ENCODE assay signal across 9 cellular contexts in genomic region chr16:84144859-84145639, GRCh38. TPM values are rescaled to one million over a fixed set of nuclear protein-coding genes. Genes with fewer than 3 reads are reported as not detected.
DNase-seq lines count a peak whose midpoint lies in the region; ATAC-seq, FAIRE-seq and TF ChIP-seq lines count a peak whose summit lies in the region.
"Had no signal": no experiment of that assay in that cellular context is flagged by ENCODE, and none has a peak within 500 bp of the region (broad histone marks: within the 10 kb centered on the region; RNA-seq: fewer than 3 reads in every experiment).

DNAAF1 (plus strand) TSS chr16:84145308; CDS start chr16:84145441, 133 bp downstream.
HSDL1 (minus strand) TSS chr16:84145177; CDS start chr16:84131321, 13,856 bp downstream.

- H3K79me2 ChIP-seq in H1 (ENCODE audit: control insufficient read depth in 1 of 2, insufficient read depth in 2 of 2, low read length in 2 of 2), result peaks cover 5 to 35% of the 10 kb centered on the region in 2 experiments; a peak in 3 of 4 replicates

- H3K9me3 Mint-ChIP-seq in CD4-positive, CD25-positive, alpha-beta regulatory T cell, result no peaks in the 10 kb centered on the region

- peak in 2 of 3 experiments; percentile 19 to 34; a peak in 3 of 4 replicates for TF ChIP-seq CTCF in H1 (IDR thresholded peaks at IDR 0.05; ENCODE audit: control extremely low read depth in 1 of 3, insufficient read depth in 1 of 3, low read depth in 1 of 3, low read length in 3 of 3)

- H3K36me3 ChIP-seq in CD4-positive, CD25-positive, alpha-beta regulatory T cell (ENCODE audit: control insufficient read depth, insufficient read depth, low read length), result no peaks in the 10 kb centered on the region
- peaks cover 0 to 3% (median 0%) of the 10 kb centered on the region in 4 experiments; a peak in 1 of 8 replicates for H3K36me3 ChIP-seq in H1 (ENCODE audit: control insufficient read depth in 2 of 4, insufficient read depth in 4 of 4, low read length in 3 of 4)

- no peaks in the 10 kb centered on the region for H3K9me3 ChIP-seq in CD4-positive, CD25-positive, alpha-beta regulatory T cell (ENCODE audit: control insufficient read depth in 2 of 2, low read length in 2 of 2)
- no peaks in the 10 kb centered on the region for H3K9me3 ChIP-seq in H1 (ENCODE audit: insufficient read depth in 2 of 2, low read depth in 1 of 2, low read length in 1 of 2)

- peak within 1 kb of the TSS; percentile 84 to 97 (median 94) for H3K4me3 Mint-ChIP-seq in CD4-positive, CD25-positive, alpha-beta regulatory T cell

- H3K4me3 ChIP-seq in CD4-positive, CD25-positive, alpha-beta regulatory T cell (ENCODE audit: low read depth, low read length), result peak within 1 kb of the TSS; percentile 65
- peak within 1 kb of the TSS; percentile 88 to 97 (median 92) for H3K4me3 ChIP-seq in H1 (ENCODE audit: extremely low read depth in 1 of 4, insufficient read depth in 2 of 4, low read depth in 3 of 4, low read length in 4 of 4)

- peaks cover 17% of the 10 kb centered on the region for H3K4me1 ChIP-seq in CD4-positive, CD25-positive, alpha-beta regulatory T cell (ENCODE audit: control insufficient read depth, insufficient read depth, low read length, poor library complexity, severe bottlenecking)
- peaks cover 0 to 10% (median 2%) of the 10 kb centered on the region in 4 experiments; a peak in 3 of 7 replicates for H3K4me1 ChIP-seq in H1 (replicated peaks in 1 of 4; ENCODE audit: control insufficient read depth in 3 of 4, insufficient read depth in 4 of 4, low read length in 3 of 4)

- no peak within 1 kb of the TSS for H3K4ac ChIP-seq in H1 (replicated peaks; ENCODE audit: insufficient read length, low read depth, low read length)

- no peak within 1 kb of the TSS for H2BK12ac ChIP-seq in H1 (ENCODE audit: low read depth, low read length)

- H2AK5ac ChIP-seq in H1 (ENCODE audit: low read depth, low read length), result no peak within 1 kb of the TSS

- H3K27me3 Mint-ChIP-seq in CD4-positive, CD25-positive, alpha-beta regulatory T cell, result peaks cover 20% of the 10 kb centered on the region

- H3K79me1 ChIP-seq in H1 (ENCODE audit: low read depth, low read length), result peaks cover 3% of the 10 kb centered on the region

- WGBS in H1 (ENCODE audit: extremely low coverage in 1 of 2, insufficient coverage in 1 of 2, insufficient read length in 1 of 2, insufficient replicate concordance in 2 of 2, low coverage in 1 of 2, low lambda C conversion rate in 2 of 2, missing lambda C conversion rate in 1 of 2), 2 experiments, result 3% methylated on average over 30 of the region's 89 CpGs; no CpG with 5 or more reads in 1 of the 2 experiments

- H4K91ac ChIP-seq in H1 (replicated peaks; ENCODE audit: insufficient read length, low read length), result no peak within 1 kb of the TSS

- H3K36me3 Mint-ChIP-seq in CD4-positive, CD25-positive, alpha-beta regulatory T cell, result no peaks in the 10 kb centered on the region

- peak within 1 kb of the TSS; percentile 89 to 98 for H3K4me2 ChIP-seq in H1 (ENCODE audit: insufficient read depth in 1 of 2, low read depth in 2 of 2, low read length in 2 of 2)

- peak within 1 kb of the TSS; percentile 71 for H3K27ac ChIP-seq in CD4-positive, CD25-positive, alpha-beta regulatory T cell (ENCODE audit: insufficient read depth, low read length, poor library complexity, severe bottlenecking)
- H3K27ac ChIP-seq in H1 (ENCODE audit: low read depth, low read length), result no peak within 1 kb of the TSS

- no peak within 1 kb of the TSS for H2BK15ac ChIP-seq in H1 (ENCODE audit: low read length)

- DNase-seq in CD4-positive, CD25-positive, alpha-beta regulatory T cell, result peak; percentile 87 to 94 (median 92)
- peak; percentile 31 for DNase-seq in NCI-H82 treated with DMSO at 0.1 percent for 48 hours (lab: John Stamatoyannopoulos, UW; ENCODE audit: unreplicated experiment)
- DNase-seq in activated CD8-positive, alpha-beta memory T cell treated with anti-CD3 and anti-CD28 coated beads for 24 hours, result peak; percentile 99
- peak; percentile 67 to 99 for DNase-seq in H1 (ENCODE audit: low read depth in 1 of 2, low spot score in 2 of 2)
- DNase-seq in mesenteric fat pad (ENCODE audit: low spot score), result peak; percentile 98
- DNase-seq in stimulated activated CD8-positive, alpha-beta memory T cell treated with anti-CD3 and anti-CD28 coated beads, Interleukin-12 subunit alpha, Interleukin-12 subunit beta, amount 100 ng/mL, for 24 hours (ENCODE audit: extremely low read depth), result peak; percentile 83

- H2BK120ac ChIP-seq in H1 (replicated peaks; ENCODE audit: low read depth, low read length), result no peak within 1 kb of the TSS

- peaks cover 0 to 27% (median 14%) of the 10 kb centered on the region in 4 donors for H3K4me1 Mint-ChIP-seq in CD4-positive, CD25-positive, alpha-beta regulatory T cell

- H3K56ac ChIP-seq in H1 (replicated peaks; ENCODE audit: insufficient read length, low read depth, low read length), result no peak within 1 kb of the TSS

- ATAC-seq in CD4-positive, CD25-positive, alpha-beta regulatory T cell (ENCODE audit: low read depth in 2 of 2), result peak; percentile 84 to 86
- ATAC-seq in GM19328 (IDR thresholded peaks at IDR 0.05; ENCODE audit: unreplicated experiment) (peak; percentile 92), HG03460 (IDR thresholded peaks at IDR 0.05; ENCODE audit: unreplicated experiment) (peak; percentile 75)

- no peak for FAIRE-seq in H1 (lab: Jason Lieb, UNC)

- no peak within 1 kb of the TSS for H4K5ac ChIP-seq in H1 (ENCODE audit: insufficient read length, low read depth, low read length)

- POLR2A ChIA-PET in H1 (lab: Charles Lee; ENCODE audit: partially characterized antibody), result interaction anchor here (0.8 to 1.0 kb wide), 3 partner anchors 10 to 28 kb away, joined by 3 to 4 read pairs (median 3); partner anchors contain the start of gene MBTPS1

- no peak within 1 kb of the TSS for H3K18ac ChIP-seq in H1 (ENCODE audit: extremely low read depth, low read length)

- TF ChIP-seq POLR2A in H1 (IDR thresholded peaks at IDR 0.05; ENCODE audit: control extremely low read depth in 1 of 2, low read depth in 2 of 2, low read length in 2 of 2), result peak in 1 of 2 experiments; percentile 52; a peak in 2 of 3 replicates

- H4K8ac ChIP-seq in H1 (ENCODE audit: extremely low read depth, insufficient read depth, low read length), result peak within 1 kb of the TSS; percentile 87

- peak within 1 kb of the TSS; percentile 52 to 85 (median 79) for H3K27ac Mint-ChIP-seq in CD4-positive, CD25-positive, alpha-beta regulatory T cell

- no peak within 1 kb of the TSS for H3K14ac ChIP-seq in H1 (ENCODE audit: insufficient read length)

- H2BK20ac ChIP-seq in H1 (ENCODE audit: low read length), result no peak within 1 kb of the TSS

- CTCF ChIA-PET in H1 (lab: Charles Lee; ENCODE audit: partially characterized antibody), result interaction anchor here (0.7 to 2.0 kb wide), 5 partner anchors 10 to 42 kb away, joined by 3 to 5 read pairs (median 3); no protein-coding TSS in a partner anchor

- H4K20me1 ChIP-seq in H1 (replicated peaks in 1 of 2; ENCODE audit: control insufficient read depth in 1 of 2, insufficient read depth in 2 of 2, low read length in 2 of 2), result peaks cover 0 to 3% of the 10 kb centered on the region in 2 experiments

- peak within 1 kb of the TSS; percentile 63; the same call in 1 of the 2 replicates for H2AFZ ChIP-seq in H1 (ENCODE audit: low read length)

- peak within 1 kb of the TSS; percentile 40 to 73 (median 60) for H3K9ac ChIP-seq in H1 (replicated peaks in 1 of 4; ENCODE audit: extremely low read depth in 1 of 4, low read depth in 3 of 4, low read length in 3 of 4)

- peaks cover 8% of the 10 kb centered on the region; the same call in 1 of the 2 replicates for H3K23me2 ChIP-seq in H1 (ENCODE audit: low read depth, low read length)

- peak in 1 of 2 experiments; percentile 17; a peak in 2 of 4 replicates for TF ChIP-seq RAD21 in H1 (IDR thresholded peaks at IDR 0.05 in 1 of 2, conservative IDR thresholded peaks at IDR 0.05 in 1 of 2; ENCODE audit: low read depth in 2 of 2, low read length in 2 of 2)

- H3K27me3 ChIP-seq in CD4-positive, CD25-positive, alpha-beta regulatory T cell (ENCODE audit: control insufficient read depth, insufficient read depth, low read length), result peaks cover 5% of the 10 kb centered on the region
- peaks cover 0 to 7% (median 3%) of the 10 kb centered on the region in 4 experiments; a peak in 2 of 7 replicates for H3K27me3 ChIP-seq in H1 (replicated peaks in 1 of 4; ENCODE audit: control insufficient read depth in 3 of 4, extremely low read depth in 1 of 4, insufficient read depth in 3 of 4, low read length in 3 of 4)

- TF ChIP-seq EP300 in H1 (IDR thresholded peaks at IDR 0.05; ENCODE audit: borderline replicate concordance in 1 of 2, low read depth in 2 of 2, low read length in 2 of 2), result no peak

- no peak within 1 kb of the TSS for H3K23ac ChIP-seq in H1 (ENCODE audit: insufficient read length)

- H2BK5ac ChIP-seq in H1 (ENCODE audit: low read depth, low read length), result no peak within 1 kb of the TSS; the same call in 1 of the 2 replicates

TF ChIP-seq in H1, 55 proteins besides CTCF, POLR2A, EP300 and RAD21 (continues in another document):
- TF ChIP-seq HDAC6 (IDR thresholded peaks at IDR 0.05; ENCODE audit: low read depth, low read length), result no peak
- TF ChIP-seq CBX8 (IDR thresholded peaks at IDR 0.05; ENCODE audit: borderline replicate concordance, low read depth, low read length), result no peak

RNA-seq across cellular contexts. Expression of gene DNAAF1, which starts in this region (rescaled TPM):
- total RNA-seq in CD4-positive, CD25-positive, alpha-beta regulatory T cell, result 0.27 TPM
- under 1 TPM in 3 of 4 donors, not detected in 1; 0.03 to 0.81 (median 0.33) TPM for polyA plus RNA-seq in CD4-positive, CD25-positive, alpha-beta regulatory T cell
- total RNA-seq in H1 (2021; fragmentation: NEBNext Ultra II Directional; extraction: Animal tissue kit (Norgen Biotek cat#: 25700)), result 0.09 and 0.27 TPM in 2 replicates
- polyA plus RNA-seq in H1 (2011; rRNA removed), result 0.06 and 0.15 TPM in 2 replicates
- polyA plus RNA-seq in H1 (2011; cell fraction: cytosol; rRNA removed), result 0.12 TPM
- 0.58 TPM for polyA plus RNA-seq in H1 (2011; cell fraction: nucleus; rRNA removed)
- polyA plus RNA-seq in H1 (2012, experiment 1 of 2), result 0.36 to 2.1 TPM (median 0.61 TPM) in 4 replicates
- polyA plus RNA-seq in H1 (2012, experiment 2 of 2), result 0.25 TPM
- polyA plus RNA-seq in H1 (2013, experiment 1 of 2), result 0.10 TPM
- polyA plus RNA-seq in H1 (2013, experiment 2 of 2), result 0.13 TPM
- polyA minus RNA-seq in H1 (2011; rRNA and poly(A)+ RNA removed), result 0.13 and 0.20 TPM in 2 replicates
- not detected for polyA minus RNA-seq in H1 (2011; cell fraction: cytosol; rRNA and poly(A)+ RNA removed)
- not detected for polyA minus RNA-seq in H1 (2011; cell fraction: nucleus; rRNA and poly(A)+ RNA removed)
- not detected for total RNA-seq in mesenteric fat pad
- total RNA-seq: glomerular endothelial cell had no signal

RNA-seq across cellular contexts. Expression of gene HSDL1, which starts in this region (rescaled TPM):
- 17.3 TPM for total RNA-seq in CD4-positive, CD25-positive, alpha-beta regulatory T cell
- 10 to 100 TPM in 1 of 4 donors, 1 to 10 TPM in 3; 6.8 to 10.6 (median 9.6) TPM for polyA plus RNA-seq in CD4-positive, CD25-positive, alpha-beta regulatory T cell
- total RNA-seq in H1 (2021; fragmentation: NEBNext Ultra II Directional; extraction: Animal tissue kit (Norgen Biotek cat#: 25700)), result 55.7 and 58.5 TPM in 2 replicates
- 18.2 and 25.0 TPM in 2 replicates for polyA plus RNA-seq in H1 (2011; rRNA removed)
- 34.1 TPM for polyA plus RNA-seq in H1 (2011; cell fraction: cytosol; rRNA removed)
- 16.4 TPM for polyA plus RNA-seq in H1 (2011; cell fraction: nucleus; rRNA removed)
- 30.7 to 44.0 TPM (median 34.1 TPM) in 4 replicates for polyA plus RNA-seq in H1 (2012, experiment 1 of 2)
- 4.5 TPM for polyA plus RNA-seq in H1 (2012, experiment 2 of 2)
- 26.5 TPM for polyA plus RNA-seq in H1 (2013, experiment 1 of 2)
- 28.9 TPM for polyA plus RNA-seq in H1 (2013, experiment 2 of 2)
- 54.2 and 75.7 TPM in 2 replicates for polyA minus RNA-seq in H1 (2011; rRNA and poly(A)+ RNA removed)
- polyA minus RNA-seq in H1 (2011; cell fraction: cytosol; rRNA and poly(A)+ RNA removed), result 24.4 TPM
- polyA minus RNA-seq in H1 (2011; cell fraction: nucleus; rRNA and poly(A)+ RNA removed), result 18.6 TPM
- 23.1 TPM for total RNA-seq in mesenteric fat pad

Comparison
In these comparisons a context has a peak if more than half of its experiments do, and no peak if none do; other contexts are left out.
1. DNase-seq: peak in every context shown above with its lines; median percentile 99 in activated CD8-positive, alpha-beta memory T cell treated with anti-CD3 and anti-CD28 coated beads for 24 hours; 98 in mesenteric fat pad; 92 in CD4-positive, CD25-positive, alpha-beta regulatory T cell; 83 in H1; 83 in stimulated activated CD8-positive, alpha-beta memory T cell treated with anti-CD3 and anti-CD28 coated beads, Interleukin-12 subunit alpha, Interleukin-12 subunit beta, amount 100 ng/mL, for 24 hours; 31 in NCI-H82 treated with DMSO at 0.1 percent for 48 hours.